In the genomic region with DNA sequence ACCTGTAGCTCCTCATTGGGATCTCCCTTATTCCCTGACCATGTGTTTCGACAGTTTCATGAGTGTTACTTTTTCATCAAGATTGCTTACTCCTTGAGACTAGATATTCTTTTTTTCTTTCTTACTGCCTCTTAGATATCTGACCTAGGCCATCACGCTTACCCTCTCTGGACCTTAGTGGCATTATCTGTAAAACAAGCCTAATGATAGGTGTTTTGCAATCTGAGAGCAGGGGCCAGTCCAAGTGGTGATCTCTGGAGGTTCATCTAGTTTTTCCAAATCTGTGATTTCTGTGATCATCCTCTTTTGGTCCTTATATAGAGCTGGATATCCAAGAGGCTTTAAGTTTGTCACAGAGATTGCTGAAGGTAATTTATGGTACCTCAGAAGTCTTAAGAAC, we compare ENCODE assay signal across 1 cellular context.
TF ChIP-seq lines count a peak whose summit lies in the region.

No MANE protein-coding gene starts in this region.

TF ChIP-seq in K562, 482 proteins besides CTCF, POLR2A, EP300 and RAD21:
- TF ChIP-seq TCFL5 (CRISPR knock-in tag; conservative IDR thresholded peaks at IDR 0.05) (no peak), GTF2A2 (tag; IDR thresholded peaks at IDR 0.05) (no peak), CEBPB (tag; IDR thresholded peaks at IDR 0.05) (peak; percentile 25; the same call in 1 of the 2 replicates), RBM15 (IDR thresholded peaks at IDR 0.05; ENCODE audit: insufficient read depth, low read length) (no peak), ATF3 (IDR thresholded peaks at IDR 0.05) (no peak), ATF3 (CRISPR knock-in tag; conservative IDR thresholded peaks at IDR 0.05) (no peak), PCBP1 (IDR thresholded peaks at IDR 0.05; ENCODE audit: low read depth, low read length, poor library complexity, severe bottlenecking) (no peak), POU5F1 (IDR thresholded peaks at IDR 0.05; ENCODE audit: borderline replicate concordance, low read depth, low read length, partially characterized antibody) (no peak)
- TF ChIP-seq, protein P1, sequence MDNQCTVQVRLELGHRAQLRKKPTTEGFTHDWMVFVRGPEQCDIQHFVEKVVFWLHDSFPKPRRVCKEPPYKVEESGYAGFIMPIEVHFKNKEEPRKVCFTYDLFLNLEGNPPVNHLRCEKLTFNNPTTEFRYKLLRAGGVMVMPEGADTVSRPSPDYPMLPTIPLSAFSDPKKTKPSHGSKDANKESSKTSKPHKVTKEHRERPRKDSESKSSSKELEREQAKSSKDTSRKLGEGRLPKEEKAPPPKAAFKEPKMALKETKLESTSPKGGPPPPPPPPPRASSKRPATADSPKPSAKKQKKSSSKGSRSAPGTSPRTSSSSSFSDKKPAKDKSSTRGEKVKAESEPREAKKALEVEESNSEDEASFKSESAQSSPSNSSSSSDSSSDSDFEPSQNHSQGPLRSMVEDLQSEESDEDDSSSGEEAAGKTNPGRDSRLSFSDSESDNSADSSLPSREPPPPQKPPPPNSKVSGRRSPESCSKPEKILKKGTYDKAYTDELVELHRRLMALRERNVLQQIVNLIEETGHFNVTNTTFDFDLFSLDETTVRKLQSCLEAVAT (IDR thresholded peaks at IDR 0.05): no peak
